ENCODE assay signal across 8 cellular contexts in the genomic region with DNA sequence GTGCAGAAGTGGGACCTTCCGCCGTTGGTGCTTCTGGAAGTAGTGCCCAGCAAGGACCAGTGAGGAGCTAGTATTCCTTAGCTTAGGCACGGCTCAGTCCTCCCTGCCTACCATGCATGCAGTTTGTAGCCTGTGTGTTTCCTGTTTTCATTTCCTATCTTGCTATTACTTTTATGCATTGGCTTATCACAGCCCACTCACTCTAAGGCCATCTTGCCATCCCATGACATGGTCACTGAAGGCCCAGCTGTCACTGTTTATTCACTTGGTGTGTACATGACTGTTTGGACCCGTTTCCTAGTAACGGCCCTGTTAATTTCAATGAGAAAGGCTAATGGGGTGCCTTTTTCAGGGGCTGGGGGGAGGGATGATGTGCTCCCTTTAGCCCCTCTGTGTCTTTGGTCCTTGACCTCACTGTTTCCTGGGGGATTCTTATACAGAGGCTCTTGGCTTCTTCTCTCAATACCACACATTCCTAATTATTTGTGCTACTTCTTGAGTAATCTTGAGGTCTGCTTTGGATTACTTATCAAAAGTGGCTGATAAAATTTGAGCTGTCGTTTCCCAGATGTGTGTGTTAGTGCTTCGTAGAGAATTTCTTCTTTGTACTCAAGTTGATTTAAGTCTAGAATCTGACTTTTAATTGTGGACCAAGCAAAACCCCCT. TPM values are rescaled to one million over a fixed set of nuclear protein-coding genes. Genes with fewer than 3 reads are reported as not detected.
DNase-seq lines count a peak whose midpoint lies in the region; ATAC-seq, FAIRE-seq and TF ChIP-seq lines count a peak whose summit lies in the region.

No MANE protein-coding gene starts in this region.

- no peaks in the 10 kb centered on the region for H3K27me3 Mint-ChIP-seq in stimulated activated naive CD8-positive, alpha-beta T cell treated with anti-CD3 and anti-CD28 coated beads, Interleukin-15, Interleukin-2, amounts not matched to agents 100 ng/mL and 50 ng/mL, for 24 hours

- peak overlapping the region; percentile 8 for H3K4me3 Mint-ChIP-seq in stimulated activated naive CD8-positive, alpha-beta T cell treated with anti-CD3 and anti-CD28 coated beads, Interleukin-15, Interleukin-2, amounts not matched to agents 100 ng/mL and 50 ng/mL, for 24 hours

- peaks cover 5% of the 10 kb centered on the region for H3K9me1 ChIP-seq in K562 (ENCODE audit: control insufficient read depth, insufficient read depth, low read length)

- no peak overlapping the region for H3K4me2 ChIP-seq in K562 (ENCODE audit: insufficient read depth, low read length)

- peaks cover 62% of the 10 kb centered on the region for H3K4me1 Mint-ChIP-seq in stimulated activated naive CD8-positive, alpha-beta T cell treated with anti-CD3 and anti-CD28 coated beads, Interleukin-15, Interleukin-2, amounts not matched to agents 100 ng/mL and 50 ng/mL, for 24 hours (ENCODE audit: low read depth)

- no peak for TF ChIP-seq RAD21 in K562 (CRISPR knock-in tag; conservative IDR thresholded peaks at IDR 0.05 in 1 of 2, IDR thresholded peaks at IDR 0.05 in 1 of 2)

- H3K4me1 ChIP-seq in K562 (replicated peaks in 1 of 2; ENCODE audit: control insufficient read depth in 2 of 2, insufficient read depth in 2 of 2, low read length in 2 of 2) (no peaks in the 10 kb centered on the region; a peak in 1 of 5 replicates), right lobe of liver (peaks cover 0 to 13% (median 4%) of the 10 kb centered on the region in 4 donors)

- H3K9me3 Mint-ChIP-seq in stimulated activated naive CD8-positive, alpha-beta T cell treated with anti-CD3 and anti-CD28 coated beads, Interleukin-15, Interleukin-2, amounts not matched to agents 100 ng/mL and 50 ng/mL, for 24 hours = no peaks in the 10 kb centered on the region

- H3K36me3 Mint-ChIP-seq in stimulated activated naive CD8-positive, alpha-beta T cell treated with anti-CD3 and anti-CD28 coated beads, Interleukin-15, Interleukin-2, amounts not matched to agents 100 ng/mL and 50 ng/mL, for 24 hours (ENCODE audit: low read depth) = no peaks in the 10 kb centered on the region

- peaks cover 11% of the 10 kb centered on the region for H4K20me1 ChIP-seq in K562 (replicated peaks; ENCODE audit: control insufficient read depth, insufficient read depth, low read length)

- no peak overlapping the region for H3K27ac ChIP-seq in K562 (ENCODE audit: extremely low read depth, low read depth, low read length)
- peak overlapping the region; percentile 9 to 29 (median 28) for H3K27ac ChIP-seq in right lobe of liver

- H3K79me2 ChIP-seq in K562 (ENCODE audit: control insufficient read depth, insufficient read depth, low read length) = peaks cover 18% of the 10 kb centered on the region; the same call in 2 of the 3 replicates

- DNase-seq in stimulated activated naive CD8-positive, alpha-beta T cell treated with anti-CD3 and anti-CD28 coated beads, Interleukin-15, Interleukin-2, amounts not matched to agents 100 U/mL and 50 U/mL, for 24 hours = no peak
- DNase-seq in K562 (ENCODE audit: extremely low read depth in 1 of 4, low spot score in 3 of 4) (no peak), right lobe of liver (no peak), DMS79 treated with DMSO at 0.1 percent for 48 hours (lab: John Stamatoyannopoulos, UW) (no peak), NCI-H1105 treated with DMSO at 0.1 percent for 48 hours (lab: John Stamatoyannopoulos, UW) (no peak)

- 44% methylated on average over 7 of the region's 7 CpGs for WGBS in K562 (ENCODE audit: insufficient coverage, low coverage, missing lambda C conversion rate)
- WGBS in right lobe of liver (ENCODE audit: insufficient coverage, low coverage, low lambda C conversion rate, missing lambda C conversion rate) = 44% methylated on average over 5 of the region's 7 CpGs

- TF ChIP-seq CTCF in K562 (IDR thresholded peaks at IDR 0.05 in 2 of 3, conservative IDR thresholded peaks at IDR 0.05 in 1 of 3; ENCODE audit: insufficient read depth in 2 of 3, low read depth in 1 of 3, low read length in 3 of 3) (no peak), right lobe of liver (IDR thresholded peaks at IDR 0.05) (no peak)

- H2AFZ ChIP-seq in K562 (ENCODE audit: low read depth, low read length) = no peak overlapping the region

- no peak overlapping the region; a peak in 1 of 4 replicates for H3K9ac ChIP-seq in K562 (ENCODE audit: insufficient read depth in 1 of 2, low read depth in 2 of 2, low read length in 2 of 2)

- TF ChIP-seq POLR2A in K562 (conservative IDR thresholded peaks at IDR 0.05) (no peak), right lobe of liver (IDR thresholded peaks at IDR 0.05) (no peak)

- H3K4me3 ChIP-seq in K562 = no peak overlapping the region
- no peak overlapping the region for H3K4me3 ChIP-seq in right lobe of liver

- no peak for ATAC-seq in stimulated activated naive CD8-positive, alpha-beta T cell treated with anti-CD3 and anti-CD28 coated beads, Interleukin-15, Interleukin-2, amounts not matched to agents 100 U/mL and 50 U/mL, for 24 hours
- ATAC-seq in K562 (no peak; the same call in 1 of the 3 replicates), right lobe of liver (peak in 3 of 4 donors; percentile 23 to 49 (median 27)), GM18502 (IDR thresholded peaks at IDR 0.05; ENCODE audit: poor library complexity, unreplicated experiment) (no peak), HG03108 (IDR thresholded peaks at IDR 0.05; ENCODE audit: unreplicated experiment) (no peak)

- H3K36me3 ChIP-seq in K562 (ENCODE audit: control insufficient read depth, insufficient read depth, low read length) = no peaks in the 10 kb centered on the region
- H3K36me3 ChIP-seq in right lobe of liver = no peaks in the 10 kb centered on the region

- BruUV-seq in K562 (replicated peaks; lab: Mats Ljungman, UMichigan) = no TSS peak

- intact Hi-C loops in K562 (cut with micrococcal nuclease) = no loop called here
- intact Hi-C loops in right lobe of liver (cut with DNase I) = no loop called here

- H3K9me3 ChIP-seq in K562 (replicated peaks; ENCODE audit: control insufficient read depth, insufficient read depth, low read depth, low read length) (no peaks in the 10 kb centered on the region), right lobe of liver (no peaks in the 10 kb centered on the region)

- POLR2A ChIA-PET in K562 (lab: Yijun Ruan, JAX) = interaction anchor here (0.7 to 2.8 kb wide), 5 partner anchors 9 to 41 kb away, joined by 3 to 11 read pairs (median 3); no protein-coding TSS in a partner anchor

- H3K27me3 ChIP-seq in K562 (ENCODE audit: control insufficient read depth in 2 of 2, insufficient read depth in 2 of 2, low read length in 2 of 2) (no peaks in the 10 kb centered on the region), right lobe of liver (no peaks in the 10 kb centered on the region)

- no peak for FAIRE-seq in K562 (lab: Jason Lieb, UNC)

- peak overlapping the region; percentile 65 for H3K27ac Mint-ChIP-seq in stimulated activated naive CD8-positive, alpha-beta T cell treated with anti-CD3 and anti-CD28 coated beads, Interleukin-15, Interleukin-2, amounts not matched to agents 100 ng/mL and 50 ng/mL, for 24 hours

- in situ Hi-C loops in K562 (cut with MboI) = no loop called here

- TF ChIP-seq EP300 in K562 (IDR thresholded peaks at IDR 0.05; ENCODE audit: low read length) = no peak

- CTCF ChIA-PET in K562 (lab: Yijun Ruan, JAX; ENCODE audit: low intra/inter-chr PET ratio) = no interaction called here

TF ChIP-seq in K562, 482 proteins besides CTCF, POLR2A, EP300 and RAD21 (continues in another document):
- no peak for TF ChIP-seq NEUROD1 (IDR thresholded peaks at IDR 0.05; ENCODE audit: borderline replicate concordance, low read depth, low read length, partially characterized antibody)
- TF ChIP-seq, protein P1, sequence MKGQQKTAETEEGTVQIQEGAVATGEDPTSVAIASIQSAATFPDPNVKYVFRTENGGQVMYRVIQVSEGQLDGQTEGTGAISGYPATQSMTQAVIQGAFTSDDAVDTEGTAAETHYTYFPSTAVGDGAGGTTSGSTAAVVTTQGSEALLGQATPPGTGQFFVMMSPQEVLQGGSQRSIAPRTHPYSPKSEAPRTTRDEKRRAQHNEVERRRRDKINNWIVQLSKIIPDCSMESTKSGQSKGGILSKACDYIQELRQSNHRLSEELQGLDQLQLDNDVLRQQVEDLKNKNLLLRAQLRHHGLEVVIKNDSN (CRISPR knock-in tag; IDR thresholded peaks at IDR 0.05) = no peak
- no peak for TF ChIP-seq BRD4 (IDR thresholded peaks at IDR 0.05)
- TF ChIP-seq FOXJ2 (tag; IDR thresholded peaks at IDR 0.05) = peak; percentile 93
- TF ChIP-seq MYNN (IDR thresholded peaks at IDR 0.05) = no peak
- TF ChIP-seq MYNN (CRISPR knock-in tag; IDR thresholded peaks at IDR 0.05) = no peak
- TF ChIP-seq KAT7 (CRISPR knock-in tag; IDR thresholded peaks at IDR 0.05; ENCODE audit: borderline replicate concordance) = no peak
- TF ChIP-seq ETS2 (tag; IDR thresholded peaks at IDR 0.05; ENCODE audit: borderline replicate concordance, poor library complexity, severe bottlenecking) = no peak
- TF ChIP-seq RFX1 (IDR thresholded peaks at IDR 0.05) = 0 out of 2 replicates have a peak, but pooled peaks have one; percentile 5

RNA-seq across cellular contexts. Expression of a gene that starts 24.5 kb away (rescaled TPM):
- 54.4 and 56.3 TPM in 2 replicates for total RNA-seq in K562 (2011; cell fraction: chromatin; rRNA removed; ENCODE audit: low replicate concordance)
- total RNA-seq in K562 (2011; cell fraction: nucleolus; rRNA removed) = 28.3 and 29.1 TPM in 2 replicates
- total RNA-seq in K562 (2011; cell fraction: nucleoplasm; rRNA removed) = 38.1 and 45.0 TPM in 2 replicates
- total RNA-seq in K562 (2014; rRNA removed) (21.7 and 25.8 TPM in 2 replicates), K562 (2014; rRNA removed; fragmentation: Illumina TruSeq; extraction: Trizol) (13.2 and 14.2 TPM in 2 replicates), K562 (2015; rRNA removed; fragmentation: Illumina TruSeq; extraction: Trizol) (15.5 and 15.6 TPM in 2 replicates), K562 (2021) (27.5 and 28.5 TPM in 2 replicates), right lobe of liver (10 to 100 TPM in 5 of 6 experiments, 1 to 10 TPM in 1; 9.5 to 16.4 (median 12.2) TPM)
- polyA plus RNA-seq in K562 (2011; rRNA removed) (17.5 and 24.0 TPM in 2 replicates), K562 (2014; fragmentation: Illumina TruSeq; extraction: Trizol) (20.3 and 21.3 TPM in 2 replicates), K562 (2014; fragmentation: Nextera tagmentation; extraction: Ambion mirVana) (1 to 10 TPM; 5.3 TPM), K562 (2014; rRNA removed) (18.7 and 19.4 TPM in 2 replicates)
- polyA plus RNA-seq in K562 (2011; cell fraction: cytosol; rRNA removed) = 13.7 and 15.9 TPM in 2 replicates
- polyA plus RNA-seq in K562 (2011; cell fraction: nucleus; rRNA removed) = 46.8 and 47.8 TPM in 2 replicates
- polyA plus RNA-seq in K562 (2012) = 16.4 and 21.1 TPM in 2 replicates
- 24.5 and 36.4 TPM in 2 replicates for polyA minus RNA-seq in K562 (2011; rRNA and poly(A)+ RNA removed)
- 17.6 and 25.8 TPM in 2 replicates for polyA minus RNA-seq in K562 (2011; cell fraction: cytosol; rRNA and poly(A)+ RNA removed)
- 28.0 and 53.1 TPM in 2 replicates for polyA minus RNA-seq in K562 (2011; cell fraction: nucleus; rRNA and poly(A)+ RNA removed)

Comparison
In these comparisons a context has a peak if more than half of its experiments do, and no peak if none do; other contexts are left out.
1. ATAC-seq: peak in right lobe of liver (3 of 4); none in stimulated activated naive CD8-positive, alpha-beta T cell treated with anti-CD3 and anti-CD28 coated beads, Interleukin-15, Interleukin-2, amounts not matched to agents 100 U/mL and 50 U/mL, for 24 hours (single experiment), K562 (single experiment), GM18502 (single experiment) and HG03108 (single experiment).